1 cellular context compared by ENCODE assay signal in genomic region chrX:10004832-10005475, GRCh38.
TF ChIP-seq lines count a peak whose summit lies in the region.

No MANE protein-coding gene starts in this region.

TF ChIP-seq in IMR-90, 13 proteins besides CTCF, POLR2A, EP300 and RAD21:
- no peak for TF ChIP-seq MAZ (IDR thresholded peaks at IDR 0.05; ENCODE audit: borderline replicate concordance, low read depth, low read length)
- TF ChIP-seq MAFK (IDR thresholded peaks at IDR 0.05; ENCODE audit: low read depth, low read length), result no peak
- TF ChIP-seq MXI1 (IDR thresholded peaks at IDR 0.05; ENCODE audit: borderline replicate concordance, low read depth, low read length), result no peak
- TF ChIP-seq RCOR1 (IDR thresholded peaks at IDR 0.05; ENCODE audit: insufficient replicate concordance, low read length), result no peak
- no peak for TF ChIP-seq SMC3 (IDR thresholded peaks at IDR 0.05; ENCODE audit: low read depth, low read length)
- no peak for TF ChIP-seq CEBPB (IDR thresholded peaks at IDR 0.05; ENCODE audit: low read depth, low read length)
- no peak for TF ChIP-seq CHD1 (IDR thresholded peaks at IDR 0.05; ENCODE audit: low read depth, low read length)
- TF ChIP-seq USF2 (IDR thresholded peaks at IDR 0.05; ENCODE audit: low read depth, low read length), result no peak
- TF ChIP-seq BHLHE40 (IDR thresholded peaks at IDR 0.05; ENCODE audit: low read depth, low read length), result no peak
- no peak for TF ChIP-seq ELK1 (IDR thresholded peaks at IDR 0.05; ENCODE audit: borderline replicate concordance, low read depth, low read length)
- TF ChIP-seq FOS (IDR thresholded peaks at IDR 0.05; ENCODE audit: low read depth, low read length), result no peak
